1 cellular context compared by ENCODE assay signal in genomic region chr12:122937622-122938091, GRCh38.
TF ChIP-seq lines count a peak whose summit lies in the region.

No MANE protein-coding gene starts in this region.

TF ChIP-seq in HepG2, 621 proteins besides CTCF, POLR2A, EP300 and RAD21:
- 0 out of 2 replicates have a peak, but pooled peaks have one; percentile 27 for TF ChIP-seq ZMYM3 (CRISPR knock-in tag; IDR thresholded peaks at IDR 0.05)
- TF ChIP-seq PHF20 (CRISPR knock-in tag; IDR thresholded peaks at IDR 0.05) = no peak
- no peak for TF ChIP-seq ZNF670 (CRISPR knock-in tag; IDR thresholded peaks at IDR 0.05; ENCODE audit: borderline replicate concordance)
TF ChIP-seq in HepG2: peak in this region for 1.
